14 cellular contexts compared by ENCODE assay signal in the genomic region with DNA sequence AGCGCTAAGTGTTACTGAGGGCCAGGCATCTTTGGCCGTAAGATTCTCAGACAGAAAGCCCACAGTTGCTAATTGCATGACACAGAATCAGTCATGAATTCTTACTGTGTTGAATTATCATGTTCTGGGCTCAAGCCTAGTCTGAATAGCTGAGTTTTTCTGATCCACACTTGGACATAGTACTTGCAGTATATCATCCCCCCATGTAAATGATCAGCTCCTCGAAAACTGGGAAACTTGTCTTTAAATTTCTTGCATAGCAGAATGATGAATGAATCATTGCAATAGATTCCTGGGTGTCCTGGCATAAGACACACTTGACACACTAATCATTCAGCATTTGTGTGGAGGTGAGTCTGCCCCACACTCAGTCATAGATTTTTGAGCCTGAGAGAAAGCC. TPM values are rescaled to one million over a fixed set of nuclear protein-coding genes. Genes with fewer than 3 reads are reported as not detected.
DNase-seq lines count a peak whose midpoint lies in the region; ATAC-seq and TF ChIP-seq lines count a peak whose summit lies in the region.
"Had no signal": no experiment of that assay in that cellular context is flagged by ENCODE, and none has a peak within 500 bp of the region (broad histone marks: within the 10 kb centered on the region; RNA-seq: fewer than 3 reads in every experiment).

No MANE protein-coding gene starts in this region.

- H3K27me3 ChIP-seq in left lung = no peaks in the 10 kb centered on the region

- no peak for TF ChIP-seq CTCF in HFFc6 (IDR thresholded peaks at IDR 0.05)
- TF ChIP-seq CTCF in epithelial cell of esophagus (IDR thresholded peaks at IDR 0.05; ENCODE audit: insufficient read depth, low read depth, low read length, missing control alignments) = no peak
- TF ChIP-seq CTCF in progenitor cell of endocrine pancreas (IDR thresholded peaks at IDR 0.05; ENCODE audit: unreplicated experiment) = no peak
- no peak for TF ChIP-seq CTCF in left lung (IDR thresholded peaks at IDR 0.05)
- no peak for TF ChIP-seq CTCF in GM10248 (IDR thresholded peaks at IDR 0.05; ENCODE audit: control extremely low read depth, extremely low read depth, low read depth, missing control alignments)

- no peak for DNase-seq in activated CD4-positive, alpha-beta T cell treated with anti-CD3 and anti-CD28 coated beads, Interleukin-2, amount 10 ng/mL, durations not matched to agents 24 days and 14 days
- DNase-seq in activated CD4-positive, alpha-beta T cell treated with anti-CD3 and anti-CD28 coated beads for 1 hour = no peak
- DNase-seq in HFFc6 (peak; percentile 53), epithelial cell of esophagus (ENCODE audit: low read depth) (peak; percentile 29), progenitor cell of endocrine pancreas (ENCODE audit: low spot score, unreplicated experiment) (no peak), left lung (no peak), GM10248 (ENCODE audit: extremely low spot score) (no peak), GF-D8 (lab: John Stamatoyannopoulos, UW) (no peak)
- DNase-seq: activated CD4-positive, alpha-beta T cell treated with anti-CD3 and anti-CD28 coated beads for 36 hours; activated gamma-delta T cell; DMS 273 treated with DMSO at 0.1 percent for 48 hours; MM.1S; stimulated activated CD4-positive, alpha-beta T cell treated with anti-CD3 and anti-CD28 coated beads, Interleukin-12 subunit alpha, Interleukin-12 subunit beta, amount 100 ng/mL, for 4 hours; trophoblast cell had no signal

- intact Hi-C loops in activated CD4-positive, alpha-beta T cell treated with anti-CD3 and anti-CD28 coated beads, Interleukin-2, amount 10 ng/mL, durations not matched to agents 24 days and 14 days (cut with micrococcal nuclease) = no loop called here
- intact Hi-C loops in left lung (cut with DNase I) = no loop called here

- H3K36me3 Mint-ChIP-seq in activated CD4-positive, alpha-beta T cell treated with anti-CD3 and anti-CD28 coated beads, Interleukin-2, amount 10 ng/mL, durations not matched to agents 24 days and 14 days (ENCODE audit: low read depth) = peaks cover 4% of the 10 kb centered on the region
- H3K36me3 Mint-ChIP-seq in HFFc6 (ENCODE audit: low read depth) = no peaks in the 10 kb centered on the region; the same call in 1 of the 2 replicates
- peaks cover 2% of the 10 kb centered on the region for H3K36me3 Mint-ChIP-seq in progenitor cell of endocrine pancreas (ENCODE audit: insufficient read depth)

- peaks cover 7 to 29% of the 10 kb centered on the region in 2 donors for H3K4me1 ChIP-seq in left lung

- ATAC-seq in left lung = no peak
- ATAC-seq: activated CD4-positive, alpha-beta T cell treated with anti-CD3 and anti-CD28 coated beads for 36 hours had no signal

- POLR2A ChIA-PET in GM10248 (lab: Yijun Ruan, JAX) = no interaction called here

- H3K4me3 ChIP-seq in epithelial cell of esophagus (ENCODE audit: low read length) (no peak overlapping the region), left lung (no peak overlapping the region)

- no peaks in the 10 kb centered on the region for H3K36me3 ChIP-seq in left lung

- peaks cover 4% of the 10 kb centered on the region for H3K9me3 Mint-ChIP-seq in activated CD4-positive, alpha-beta T cell treated with anti-CD3 and anti-CD28 coated beads, Interleukin-2, amount 10 ng/mL, durations not matched to agents 24 days and 14 days
- H3K9me3 Mint-ChIP-seq in HFFc6 = no peaks in the 10 kb centered on the region
- H3K9me3 Mint-ChIP-seq in progenitor cell of endocrine pancreas (ENCODE audit: low read depth) = no peaks in the 10 kb centered on the region

- peak overlapping the region; percentile 2 for H3K4me3 Mint-ChIP-seq in activated CD4-positive, alpha-beta T cell treated with anti-CD3 and anti-CD28 coated beads, Interleukin-2, amount 10 ng/mL, durations not matched to agents 24 days and 14 days
- H3K4me3 Mint-ChIP-seq in HFFc6 = peak overlapping the region; percentile 64
- H3K4me3 Mint-ChIP-seq in progenitor cell of endocrine pancreas (ENCODE audit: low read depth) = peak overlapping the region; percentile 88

- no peak overlapping the region for H3K27ac Mint-ChIP-seq in activated CD4-positive, alpha-beta T cell treated with anti-CD3 and anti-CD28 coated beads, Interleukin-2, amount 10 ng/mL, durations not matched to agents 24 days and 14 days
- H3K27ac Mint-ChIP-seq in HFFc6 (no peak overlapping the region), progenitor cell of endocrine pancreas (no peak overlapping the region)
- H3K27ac Mint-ChIP-seq: activated CD4-positive, alpha-beta T cell treated with anti-CD3 and anti-CD28 coated beads for 36 hours had no signal

- CTCF ChIA-PET in GM10248 (lab: Yijun Ruan, JAX) = interaction anchor here (0.8 to 2.1 kb wide), 4 partner anchors 10 to 286 kb away, joined by 3 to 7 read pairs (median 4); a partner anchor contains a TSS

- no peak overlapping the region for H3K27ac ChIP-seq in left lung

- no peaks in the 10 kb centered on the region for H3K9me3 ChIP-seq in left lung

- peaks cover 17% of the 10 kb centered on the region for H3K4me1 Mint-ChIP-seq in activated CD4-positive, alpha-beta T cell treated with anti-CD3 and anti-CD28 coated beads, Interleukin-2, amount 10 ng/mL, durations not matched to agents 24 days and 14 days
- H3K4me1 Mint-ChIP-seq in HFFc6 (ENCODE audit: low read depth) (peaks cover 27% of the 10 kb centered on the region), progenitor cell of endocrine pancreas (ENCODE audit: low read depth) (peaks cover 22% of the 10 kb centered on the region)

- H3K27me3 Mint-ChIP-seq in activated CD4-positive, alpha-beta T cell treated with anti-CD3 and anti-CD28 coated beads, Interleukin-2, amount 10 ng/mL, durations not matched to agents 24 days and 14 days = peaks cover 8% of the 10 kb centered on the region
- H3K27me3 Mint-ChIP-seq in HFFc6 (ENCODE audit: insufficient read depth) (no peaks in the 10 kb centered on the region), progenitor cell of endocrine pancreas (no peaks in the 10 kb centered on the region)
- H3K27me3 Mint-ChIP-seq: activated CD4-positive, alpha-beta T cell treated with anti-CD3 and anti-CD28 coated beads for 36 hours had no signal

RNA-seq across cellular contexts. Expression of a gene that starts 2.2 kb away (rescaled TPM):
- total RNA-seq in activated CD4-positive, alpha-beta T cell treated with anti-CD3 and anti-CD28 coated beads, Interleukin-2, amount 10 ng/mL, durations not matched to agents 24 days and 14 days = 5.0 and 5.3 TPM in 2 replicates
- total RNA-seq in HFFc6 (2021; fragmentation: NEBNext Ultra II Directional; extraction: Animal tissue kit (Norgen Biotek cat#: 25700)) = 1 to 10 TPM; 1.4 to 2.5 (median 1.9) TPM
- 9.4 and 9.6 TPM in 2 replicates for total RNA-seq in progenitor cell of endocrine pancreas
- total RNA-seq in left lung = 1 to 10 TPM; 6.4 to 6.6 TPM

RNA-seq across cellular contexts. Expression of a gene that starts 51.9 kb away (rescaled TPM):
- total RNA-seq in activated CD4-positive, alpha-beta T cell treated with anti-CD3 and anti-CD28 coated beads, Interleukin-2, amount 10 ng/mL, durations not matched to agents 24 days and 14 days = 0.72 and 1.3 TPM in 2 replicates
- 1 to 10 TPM; 3.9 to 8.6 (median 7.7) TPM for total RNA-seq in HFFc6 (2021; fragmentation: NEBNext Ultra II Directional; extraction: Animal tissue kit (Norgen Biotek cat#: 25700))
- total RNA-seq in progenitor cell of endocrine pancreas (2.3 and 2.7 TPM in 2 replicates), left lung (10 to 100 TPM in 1 of 2 donors, 1 to 10 TPM in 1; 9.4 to 18.0 TPM)

Comparison
In these comparisons a context has a peak if more than half of its experiments do, and no peak if none do; other contexts are left out.
1. DNase-seq: peak in HFFc6 (single experiment) and epithelial cell of esophagus (single experiment); none in activated CD4-positive, alpha-beta T cell treated with anti-CD3 and anti-CD28 coated beads, Interleukin-2, amount 10 ng/mL, durations not matched to agents 24 days and 14 days (single experiment), activated CD4-positive, alpha-beta T cell treated with anti-CD3 and anti-CD28 coated beads for 1 hour (single experiment), progenitor cell of endocrine pancreas (single experiment), left lung (0 of 2), GM10248 (single experiment) and GF-D8 (single experiment).
2. H3K4me3 Mint-ChIP-seq: peak in every context shown above with its lines; median percentile 88 in progenitor cell of endocrine pancreas; 64 in HFFc6; 2 in activated CD4-positive, alpha-beta T cell treated with anti-CD3 and anti-CD28 coated beads, Interleukin-2, amount 10 ng/mL, durations not matched to agents 24 days and 14 days.